Comparison of ENCODE assay signal across 2 cellular contexts in genomic region chr9:129511320-129511900, GRCh38.
TF ChIP-seq lines count a peak whose summit lies in the region.

No MANE protein-coding gene starts in this region.

TF ChIP-seq in HepG2, 621 proteins besides CTCF, POLR2A, EP300 and RAD21:
- TF ChIP-seq ZNF143 (CRISPR knock-in tag; IDR thresholded peaks at IDR 0.05) (peak; percentile 46; the same call in 1 of the 2 replicates), NPAS2 (CRISPR knock-in tag; IDR thresholded peaks at IDR 0.05; ENCODE audit: borderline replicate concordance) (0 out of 2 replicates have a peak, but pooled peaks have one; percentile 48), MEF2D (CRISPR knock-in tag; IDR thresholded peaks at IDR 0.05) (0 out of 2 replicates have a peak, but pooled peaks have one; percentile 31), PPARG (CRISPR knock-in tag; conservative IDR thresholded peaks at IDR 0.05) (peak; percentile 62), XRCC5 (optimal IDR thresholded peaks at IDR 0.05; ENCODE audit: low read length) (peak; percentile 32), ZBTB38 (CRISPR knock-in tag; IDR thresholded peaks at IDR 0.05) (no peak), PCBP2 (optimal IDR thresholded peaks at IDR 0.05; ENCODE audit: low read depth, low read length, poor library complexity, severe bottlenecking) (no peak), STAG1 (CRISPR knock-in tag; IDR thresholded peaks at IDR 0.05) (peak; percentile 49), ZFP91 (CRISPR knock-in tag; IDR thresholded peaks at IDR 0.05; ENCODE audit: borderline replicate concordance) (0 out of 2 replicates have a peak, but pooled peaks have one; percentile 18), KDM5A (IDR thresholded peaks at IDR 0.05; ENCODE audit: borderline replicate concordance, low read length) (no peak), ZNF280D (CRISPR knock-in tag; IDR thresholded peaks at IDR 0.05) (0 out of 2 replicates have a peak, but pooled peaks have one; percentile 28), ZNF687 (CRISPR knock-in tag; IDR thresholded peaks at IDR 0.05) (peak; percentile 46), PITX1 (CRISPR knock-in tag; IDR thresholded peaks at IDR 0.05) (0 out of 2 replicates have a peak, but pooled peaks have one; percentile 31), ZMYM3 (CRISPR knock-in tag; IDR thresholded peaks at IDR 0.05) (peak; percentile 44; the same call in 1 of the 2 replicates), MED1 (CRISPR knock-in tag; IDR thresholded peaks at IDR 0.05) (0 out of 2 replicates have a peak, but pooled peaks have one; percentile 13)
TF ChIP-seq in HepG2: peak in this region for 12.

TF ChIP-seq in K562, 482 proteins besides CTCF, POLR2A, EP300 and RAD21:
- TF ChIP-seq ZNF518B (CRISPR knock-in tag; IDR thresholded peaks at IDR 0.05) (no peak), STAT5B (CRISPR knock-in tag; IDR thresholded peaks at IDR 0.05) (no peak), SMARCA4 (IDR thresholded peaks at IDR 0.05) (no peak), MEIS2 (IDR thresholded peaks at IDR 0.05; ENCODE audit: partially characterized antibody) (peak; percentile 13), POLR3G (IDR thresholded peaks at IDR 0.05; ENCODE audit: extremely low read depth, insufficient read length, insufficient replicate concordance) (no peak), TBP (optimal IDR thresholded peaks at IDR 0.05; ENCODE audit: low read depth, low read length) (no peak)
TF ChIP-seq in K562: peak in this region for 1.
